In the genomic region with DNA sequence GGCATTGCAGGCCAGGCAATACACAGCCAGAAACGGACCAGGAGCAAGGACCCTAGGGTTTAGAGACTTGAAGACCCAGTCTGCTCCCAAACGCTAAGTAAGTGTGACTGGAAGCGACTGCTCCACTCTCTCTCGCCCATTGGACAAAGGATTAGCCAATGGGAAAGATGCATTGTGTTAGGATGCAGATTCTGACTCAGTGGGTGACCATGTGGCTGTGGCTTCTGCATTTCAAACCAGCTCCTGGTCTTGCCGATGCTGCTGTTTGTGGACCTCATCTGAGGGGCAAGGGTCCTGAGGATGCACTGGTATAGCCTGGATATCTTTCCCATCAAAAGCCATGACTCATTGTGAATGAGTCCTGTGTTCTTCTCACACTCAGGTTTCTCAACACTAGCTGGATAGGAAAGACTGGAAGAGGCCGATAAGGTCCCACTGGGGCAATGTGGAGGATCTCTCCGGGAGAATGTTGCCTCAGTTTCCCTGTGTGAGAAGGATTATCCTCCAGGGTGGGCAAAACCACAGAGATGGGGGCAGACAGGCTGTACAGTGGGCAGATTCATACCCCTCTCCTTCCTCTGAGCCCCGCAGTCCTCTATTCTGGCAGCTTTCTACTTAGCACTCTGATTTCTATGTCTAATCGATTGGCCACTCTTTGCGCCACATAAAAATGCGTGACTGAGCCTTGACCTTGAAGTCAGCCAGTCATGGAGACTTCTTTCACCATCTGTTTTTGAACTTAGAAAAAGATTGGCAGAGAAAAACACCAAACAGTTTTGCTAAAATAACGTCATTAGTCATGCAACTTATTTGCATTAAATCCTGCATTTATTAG, we compare ENCODE assay signal across 17 cellular contexts.
"Had no signal": no experiment of that assay in that cellular context is flagged by ENCODE, and none has a peak within 500 bp of the region (broad histone marks: within the 10 kb centered on the region; RNA-seq: fewer than 3 reads in every experiment).

No MANE protein-coding gene starts in this region.

- H3K36me3 ChIP-seq: gastrocnemius medialis, heart right ventricle, lower lobe of right lung, right lobe of liver, stomach, upper lobe of right lung had no signal

- H3K4me3 ChIP-seq: gastrocnemius medialis, heart right ventricle, lower lobe of right lung, right lobe of liver, stomach, testis, upper lobe of right lung had no signal

- H3K27me3 Mint-ChIP-seq: activated CD4-positive, alpha-beta T cell treated with anti-CD3 and anti-CD28 coated beads, Interleukin-2, amount 10 ng/mL, durations not matched to agents 24 days and 14 days; activated naive CD8-positive, alpha-beta T cell treated with anti-CD3 and anti-CD28 coated beads, Interleukin-2, amount 10 ng/mL, durations not matched to agents 7 days and 5 days; effector memory CD8-positive, alpha-beta T cell had no signal

- H3K27me3 ChIP-seq: gastrocnemius medialis, heart right ventricle, right lobe of liver, stomach, testis, upper lobe of right lung had no signal

- H3K9me3 Mint-ChIP-seq: activated CD4-positive, alpha-beta T cell treated with anti-CD3 and anti-CD28 coated beads, Interleukin-2, amount 10 ng/mL, durations not matched to agents 24 days and 14 days; activated naive CD8-positive, alpha-beta T cell treated with anti-CD3 and anti-CD28 coated beads, Interleukin-2, amount 10 ng/mL, durations not matched to agents 7 days and 5 days; effector memory CD8-positive, alpha-beta T cell; neural crest cell; WTC11 had no signal

- H3K4me1 ChIP-seq: testis had no signal

- H3K27ac Mint-ChIP-seq: activated CD4-positive, alpha-beta T cell treated with anti-CD3 and anti-CD28 coated beads, Interleukin-2, amount 10 ng/mL, durations not matched to agents 24 days and 14 days; activated CD8-positive, alpha-beta T cell treated with anti-CD3 and anti-CD28 coated beads, Interleukin-2, amount 10 ng/mL, durations not matched to agents 7 days and 5 days; activated naive CD8-positive, alpha-beta T cell treated with anti-CD3 and anti-CD28 coated beads, Interleukin-2, amount 10 ng/mL, durations not matched to agents 7 days and 5 days; effector memory CD8-positive, alpha-beta T cell; WTC11 had no signal

- H3K27ac ChIP-seq: gastrocnemius medialis, heart right ventricle, right lobe of liver, stomach, testis, upper lobe of right lung had no signal

- DNase-seq: activated CD4-positive, alpha-beta T cell treated with anti-CD3 and anti-CD28 coated beads, Interleukin-2, amount 10 ng/mL, durations not matched to agents 24 days and 14 days; activated CD8-positive, alpha-beta memory T cell treated with anti-CD3 and anti-CD28 coated beads, Interleukin-2, amount 50 U/mL, for 4 hours; activated CD8-positive, alpha-beta T cell treated with anti-CD3 and anti-CD28 coated beads, Interleukin-2, amount 10 ng/mL, durations not matched to agents 7 days and 5 days; activated naive CD8-positive, alpha-beta T cell treated with anti-CD3 and anti-CD28 coated beads, Interleukin-2, amount 10 ng/mL, durations not matched to agents 7 days and 5 days; effector memory CD8-positive, alpha-beta T cell; gastrocnemius medialis; heart right ventricle; left colon; lower lobe of right lung; midbrain; right lobe of liver; stomach; T-helper 2 cell; testis; upper lobe of right lung had no signal

- ATAC-seq: activated CD8-positive, alpha-beta T cell treated with anti-CD3 and anti-CD28 coated beads, Interleukin-2, amount 10 ng/mL, durations not matched to agents 7 days and 5 days; effector memory CD8-positive, alpha-beta T cell; left colon had no signal

- H3K4me3 Mint-ChIP-seq: activated CD4-positive, alpha-beta T cell treated with anti-CD3 and anti-CD28 coated beads, Interleukin-2, amount 10 ng/mL, durations not matched to agents 24 days and 14 days; activated CD8-positive, alpha-beta T cell treated with anti-CD3 and anti-CD28 coated beads, Interleukin-2, amount 10 ng/mL, durations not matched to agents 7 days and 5 days; activated naive CD8-positive, alpha-beta T cell treated with anti-CD3 and anti-CD28 coated beads, Interleukin-2, amount 10 ng/mL, durations not matched to agents 7 days and 5 days; effector memory CD8-positive, alpha-beta T cell; neural crest cell; WTC11 had no signal

- H3K9me3 ChIP-seq: gastrocnemius medialis, heart right ventricle, lower lobe of right lung, right lobe of liver, stomach, testis, upper lobe of right lung had no signal

- H3K36me3 Mint-ChIP-seq: activated naive CD8-positive, alpha-beta T cell treated with anti-CD3 and anti-CD28 coated beads, Interleukin-2, amount 10 ng/mL, durations not matched to agents 7 days and 5 days; WTC11 had no signal
